Comparison of ENCODE assay signal across 6 cellular contexts in the genomic region with DNA sequence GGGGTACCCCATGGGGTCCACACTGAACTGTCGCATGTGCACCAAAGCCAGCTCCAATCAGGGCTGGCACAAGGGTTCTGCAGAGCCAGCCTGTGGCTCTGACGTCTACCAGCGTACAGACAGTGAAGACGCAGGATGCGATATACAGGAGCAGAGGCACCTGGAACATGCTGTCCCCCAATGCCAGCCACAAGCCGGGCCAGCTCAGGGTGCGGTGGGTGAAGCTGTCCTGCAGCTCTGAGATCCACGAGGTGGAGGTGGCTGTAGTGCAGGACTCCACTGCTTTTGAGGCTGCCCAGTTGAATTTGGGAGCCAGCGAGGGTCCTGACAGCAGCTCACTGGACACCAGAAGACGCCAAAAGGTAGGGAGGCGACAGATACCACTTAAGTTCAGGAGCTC.
"Had no signal": no experiment of that assay in that cellular context is flagged by ENCODE, and none has a peak within 500 bp of the region (broad histone marks: within the 10 kb centered on the region; RNA-seq: fewer than 3 reads in every experiment).

No MANE protein-coding gene starts in this region.

- H3K4me3 ChIP-seq: K562 had no signal

- H3K9me3 Mint-ChIP-seq: IgD-negative memory B cell had no signal

- H3K27ac Mint-ChIP-seq: IgD-negative memory B cell had no signal

- H3K27me3 Mint-ChIP-seq: IgD-negative memory B cell had no signal

- H3K4me1 Mint-ChIP-seq: IgD-negative memory B cell had no signal

- DNase-seq: IMR-90, KBM-7 had no signal

- H3K27ac ChIP-seq: HL-60 had no signal

- ATAC-seq: HepG2, K562 had no signal

- H3K4me3 Mint-ChIP-seq: IgD-negative memory B cell had no signal
